ENCODE assay signal across 12 cellular contexts in genomic region chr17:42313773-42314566, GRCh38. TPM values are rescaled to one million over a fixed set of nuclear protein-coding genes. Genes with fewer than 3 reads are reported as not detected.
DNase-seq lines count a peak whose midpoint lies in the region; ATAC-seq and TF ChIP-seq lines count a peak whose summit lies in the region.
"Had no signal": no experiment of that assay in that cellular context is flagged by ENCODE, and none has a peak within 500 bp of the region (broad histone marks: within the 10 kb centered on the region; RNA-seq: fewer than 3 reads in every experiment).

No MANE protein-coding gene starts in this region.

- no peak overlapping the region for H3K4me3 ChIP-seq in CD4-positive, CD25-positive, alpha-beta regulatory T cell (ENCODE audit: low read depth, low read length)
- H3K4me3 ChIP-seq in Karpas-422 (ENCODE audit: low read length) (peak overlapping the region; percentile 44; the same call in 1 of the 2 replicates), MG63 (no peak overlapping the region)
- H3K4me3 ChIP-seq: Peyer's patch had no signal

- peaks cover 25% of the 10 kb centered on the region for H3K36me3 Mint-ChIP-seq in CD4-positive, CD25-positive, alpha-beta regulatory T cell
- peaks cover 25% of the 10 kb centered on the region for H3K36me3 Mint-ChIP-seq in activated naive CD4-positive, alpha-beta T cell treated with anti-CD3 and anti-CD28 coated beads, Interleukin-2, amount 50 U/mL, for 24 hours
- peaks cover 19% of the 10 kb centered on the region for H3K36me3 Mint-ChIP-seq in mesothelial cell of epicardium

- H3K27me3 ChIP-seq in CD4-positive, CD25-positive, alpha-beta regulatory T cell (ENCODE audit: control insufficient read depth, insufficient read depth, low read length): no peaks in the 10 kb centered on the region
- H3K27me3 ChIP-seq in Karpas-422 (ENCODE audit: low read length) (no peaks in the 10 kb centered on the region), MG63 (no peaks in the 10 kb centered on the region)
- H3K27me3 ChIP-seq: Peyer's patch had no signal

- H2AFZ ChIP-seq in Karpas-422 (ENCODE audit: low read length): no peak overlapping the region

- H3K36me3 ChIP-seq in CD4-positive, CD25-positive, alpha-beta regulatory T cell (ENCODE audit: control insufficient read depth, insufficient read depth, low read length): peaks cover 50% of the 10 kb centered on the region
- peaks cover 3% of the 10 kb centered on the region; the same call in 1 of the 2 replicates for H3K36me3 ChIP-seq in Karpas-422 (ENCODE audit: insufficient read depth, low read length)
- H3K36me3 ChIP-seq in MG63: peaks cover 63% of the 10 kb centered on the region

- DNase-seq in CD4-positive, CD25-positive, alpha-beta regulatory T cell: no peak
- DNase-seq in Karpas-422 (no peak), mesothelial cell of epicardium (ENCODE audit: low spot score in 2 of 2, unreplicated experiment in 2 of 2) (no peak), mucosa of gallbladder (ENCODE audit: low spot score) (no peak), cerebellum (ENCODE audit: low spot score) (no peak), occipital lobe (lab: John Stamatoyannopoulos, UW) (no peak), MG63 (no peak)
- DNase-seq: DMS 273 treated with DMSO at 0.1 percent for 48 hours, NCI-H1417, nucleus accumbens, Peyer's patch had no signal

- H3K9me3 Mint-ChIP-seq in CD4-positive, CD25-positive, alpha-beta regulatory T cell: no peaks in the 10 kb centered on the region
- no peaks in the 10 kb centered on the region for H3K9me3 Mint-ChIP-seq in activated naive CD4-positive, alpha-beta T cell treated with anti-CD3 and anti-CD28 coated beads, Interleukin-2, amount 50 U/mL, for 24 hours
- no peaks in the 10 kb centered on the region for H3K9me3 Mint-ChIP-seq in mesothelial cell of epicardium

- peak overlapping the region; percentile 20 for H3K27ac ChIP-seq in CD4-positive, CD25-positive, alpha-beta regulatory T cell (ENCODE audit: insufficient read depth, low read length, poor library complexity, severe bottlenecking)
- H3K27ac ChIP-seq in Karpas-422 (ENCODE audit: low read length): peak overlapping the region; percentile 95

- H3K4me1 ChIP-seq in CD4-positive, CD25-positive, alpha-beta regulatory T cell (ENCODE audit: control insufficient read depth, insufficient read depth, low read length, poor library complexity, severe bottlenecking): peaks cover 47% of the 10 kb centered on the region
- H3K4me1 ChIP-seq in Karpas-422 (ENCODE audit: low read length): peaks cover 95% of the 10 kb centered on the region

- H3K79me2 ChIP-seq in Karpas-422 (ENCODE audit: low read length): no peaks in the 10 kb centered on the region

- peak overlapping the region; percentile 58 to 88 (median 86) for H3K27ac Mint-ChIP-seq in CD4-positive, CD25-positive, alpha-beta regulatory T cell
- peak overlapping the region; percentile 31 for H3K27ac Mint-ChIP-seq in activated naive CD4-positive, alpha-beta T cell treated with anti-CD3 and anti-CD28 coated beads, Interleukin-2, amount 50 U/mL, for 24 hours
- H3K27ac Mint-ChIP-seq in mesothelial cell of epicardium: peak overlapping the region; percentile 21

- no peaks in the 10 kb centered on the region for H3K9me3 ChIP-seq in CD4-positive, CD25-positive, alpha-beta regulatory T cell (ENCODE audit: control insufficient read depth in 2 of 2, low read length in 2 of 2)
- H3K9me3 ChIP-seq in Karpas-422 (ENCODE audit: low read length) (no peaks in the 10 kb centered on the region), MG63 (no peaks in the 10 kb centered on the region)
- H3K9me3 ChIP-seq: Peyer's patch had no signal

- TF ChIP-seq CTCF in mesothelial cell of epicardium (IDR thresholded peaks at IDR 0.05; ENCODE audit: unreplicated experiment): no peak

- peak overlapping the region; percentile 76 for H3K9ac ChIP-seq in Karpas-422 (ENCODE audit: low read length)

- peak overlapping the region; percentile 75 for H3K4me2 ChIP-seq in Karpas-422 (ENCODE audit: low read depth, low read length, poor library complexity, severe bottlenecking)

- no peak for ATAC-seq in CD4-positive, CD25-positive, alpha-beta regulatory T cell (ENCODE audit: low read depth in 2 of 2)

- H3K4me1 Mint-ChIP-seq in CD4-positive, CD25-positive, alpha-beta regulatory T cell: peaks cover 15 to 70% (median 26%) of the 10 kb centered on the region in 4 donors
- peaks cover 78% of the 10 kb centered on the region for H3K4me1 Mint-ChIP-seq in activated naive CD4-positive, alpha-beta T cell treated with anti-CD3 and anti-CD28 coated beads, Interleukin-2, amount 50 U/mL, for 24 hours
- peaks cover 31% of the 10 kb centered on the region for H3K4me1 Mint-ChIP-seq in mesothelial cell of epicardium

- no peaks in the 10 kb centered on the region for H3K27me3 Mint-ChIP-seq in CD4-positive, CD25-positive, alpha-beta regulatory T cell
- H3K27me3 Mint-ChIP-seq in activated naive CD4-positive, alpha-beta T cell treated with anti-CD3 and anti-CD28 coated beads, Interleukin-2, amount 50 U/mL, for 24 hours: no peaks in the 10 kb centered on the region
- H3K27me3 Mint-ChIP-seq in mesothelial cell of epicardium (ENCODE audit: low read depth): no peaks in the 10 kb centered on the region

- no peaks in the 10 kb centered on the region for H4K20me1 ChIP-seq in Karpas-422 (ENCODE audit: insufficient read depth, low read depth, low read length)

- H3K4me3 Mint-ChIP-seq in CD4-positive, CD25-positive, alpha-beta regulatory T cell: peak overlapping the region; percentile 46 to 87 (median 67)
- peak overlapping the region; percentile 19 for H3K4me3 Mint-ChIP-seq in activated naive CD4-positive, alpha-beta T cell treated with anti-CD3 and anti-CD28 coated beads, Interleukin-2, amount 50 U/mL, for 24 hours
- no peak overlapping the region for H3K4me3 Mint-ChIP-seq in mesothelial cell of epicardium

- H3K9me2 ChIP-seq in Karpas-422 (replicated peaks; ENCODE audit: insufficient read depth, low read length): no peaks in the 10 kb centered on the region

RNA-seq across cellular contexts. Expression of gene STAT5A, which starts 25.7 kb away (rescaled TPM):
- 177 TPM for total RNA-seq in CD4-positive, CD25-positive, alpha-beta regulatory T cell
- polyA plus RNA-seq in CD4-positive, CD25-positive, alpha-beta regulatory T cell: 10 to 100 TPM; 71.1 to 90.9 (median 76.7) TPM
- 62.3 and 160 TPM in 2 replicates for total RNA-seq in Karpas-422 (2014; rRNA removed; shearing (Covaris generic); ENCODE audit: low replicate concordance)
- total RNA-seq in mesothelial cell of epicardium: 9.5 to 11.7 TPM (median 11.2 TPM) in 3 replicates
- total RNA-seq in mucosa of gallbladder: 30.8 TPM
- 1.6 TPM for total RNA-seq in cerebellum
- 1.4 TPM for total RNA-seq in occipital lobe
- total RNA-seq in MG63 (2014; rRNA removed; shearing (Covaris generic); ENCODE audit: low replicate concordance): 4.6 and 23.0 TPM in 2 replicates

RNA-seq across cellular contexts. Expression of gene STAT5B, which starts 37.8 kb away (rescaled TPM):
- total RNA-seq in CD4-positive, CD25-positive, alpha-beta regulatory T cell: 241 TPM
- polyA plus RNA-seq in CD4-positive, CD25-positive, alpha-beta regulatory T cell: 100 to 1,000 TPM; 109 to 117 (median 112) TPM
- total RNA-seq in Karpas-422 (2014; rRNA removed; shearing (Covaris generic); ENCODE audit: low replicate concordance): 110 and 142 TPM in 2 replicates
- 47.7 to 52.3 TPM (median 50.6 TPM) in 3 replicates for total RNA-seq in mesothelial cell of epicardium
- 61.7 TPM for total RNA-seq in mucosa of gallbladder
- 28.2 TPM for total RNA-seq in cerebellum
- 20.7 TPM for total RNA-seq in occipital lobe
- total RNA-seq in MG63 (2014; rRNA removed; shearing (Covaris generic); ENCODE audit: low replicate concordance): 13.7 and 24.3 TPM in 2 replicates

Comparison
In these comparisons a context has a peak if more than half of its experiments do, and no peak if none do; other contexts are left out.
1. H3K27ac Mint-ChIP-seq: peak in every context shown above with its lines; median percentile 86 in CD4-positive, CD25-positive, alpha-beta regulatory T cell; 31 in activated naive CD4-positive, alpha-beta T cell treated with anti-CD3 and anti-CD28 coated beads, Interleukin-2, amount 50 U/mL, for 24 hours; 21 in mesothelial cell of epicardium.